11 cellular contexts compared by ENCODE assay signal in the genomic region with DNA sequence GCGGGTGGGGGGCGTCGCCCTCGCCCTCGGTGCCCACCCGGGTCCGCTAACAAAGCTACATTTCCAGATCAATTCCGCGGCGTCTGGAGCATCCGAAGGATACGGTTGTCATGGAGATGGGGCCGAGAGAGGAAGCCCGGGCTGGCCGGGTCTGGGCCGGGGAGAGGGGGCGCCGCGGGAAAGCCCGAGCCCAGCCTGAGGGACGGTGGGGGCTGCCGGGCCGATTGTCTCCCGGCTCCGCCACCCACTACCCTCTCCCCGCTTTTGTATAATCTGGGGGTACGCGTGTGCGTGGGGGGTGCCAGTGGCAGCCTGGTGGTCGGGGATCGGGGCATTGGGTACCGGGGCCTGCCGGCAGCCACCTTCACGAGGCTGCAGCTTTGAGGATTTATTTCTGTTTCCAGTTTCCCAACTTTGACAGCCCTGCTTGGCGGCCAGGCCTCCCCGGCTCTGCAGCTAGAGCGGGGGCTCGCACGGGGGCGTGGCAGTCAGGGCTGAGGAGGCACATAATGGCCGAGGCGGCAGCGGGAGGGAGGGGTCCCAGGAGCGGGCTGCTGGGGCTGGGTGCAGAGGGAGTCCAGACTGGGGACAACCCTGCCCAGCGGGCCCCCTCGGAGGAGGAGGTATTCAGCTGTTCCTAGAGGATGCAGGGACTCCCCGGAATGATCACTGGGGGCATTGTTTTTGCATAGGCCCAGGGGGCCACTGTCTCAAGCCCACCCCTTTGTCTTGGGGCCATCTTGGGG. TPM values are rescaled to one million over a fixed set of nuclear protein-coding genes. Genes with fewer than 3 reads are reported as not detected.
DNase-seq lines count a peak whose midpoint lies in the region; TF ChIP-seq lines count a peak whose summit lies in the region.
"Had no signal": no experiment of that assay in that cellular context is flagged by ENCODE, and none has a peak within 500 bp of the region (broad histone marks: within the 10 kb centered on the region; RNA-seq: fewer than 3 reads in every experiment).

No MANE protein-coding gene starts in this region.

- H3K27me3 ChIP-seq in HUES6 (ENCODE audit: control insufficient read depth, insufficient read depth, low read length) (peaks cover 99% of the 10 kb centered on the region), ectodermal cell (ENCODE audit: control insufficient read depth, insufficient read depth, low read length, poor library complexity, severe bottlenecking) (peaks cover 79% of the 10 kb centered on the region)

- TF ChIP-seq CTCF in nephron progenitor cell (IDR thresholded peaks at IDR 0.05) = no peak

- H3K36me3 ChIP-seq in HUES6 (ENCODE audit: control insufficient read depth, insufficient read depth, low read length) = no peaks in the 10 kb centered on the region
- no peaks in the 10 kb centered on the region for H3K36me3 ChIP-seq in ectodermal cell (ENCODE audit: control insufficient read depth, insufficient read depth, low read length)

- H3K27ac Mint-ChIP-seq in nephron progenitor cell = no peak overlapping the region
- H3K27ac Mint-ChIP-seq: activated T-cell treated with anti-CD3 and anti-CD28 coated beads, Interleukin-2, amount 50 U/mL, for 72 hours had no signal

- WGBS in ectodermal cell, 2 experiments = 1% methylated on average over 47 of the region's 47 CpGs

- H3K4me1 ChIP-seq in HUES6 (ENCODE audit: control insufficient read depth, insufficient read depth, low read length) = 0 out of 2 replicates have a peak, but pooled peaks cover 6% of the 10 kb centered on the region
- peaks cover 10% of the 10 kb centered on the region for H3K4me1 ChIP-seq in ectodermal cell (ENCODE audit: control insufficient read depth, insufficient read depth, low read length)

- H3K36me3 Mint-ChIP-seq in nephron progenitor cell (ENCODE audit: low read depth) = no peaks in the 10 kb centered on the region

- H3K27me3 Mint-ChIP-seq in nephron progenitor cell (ENCODE audit: low read depth, poor library complexity) = peaks cover 96% of the 10 kb centered on the region

- H3K4me3 ChIP-seq in HUES6 (ENCODE audit: low read depth, low read length) = peak overlapping the region; percentile 59
- peak overlapping the region; percentile 25 for H3K4me3 ChIP-seq in ectodermal cell (ENCODE audit: insufficient read depth, low read depth, low read length)

- DNase-seq in DMS53 (lab: John Stamatoyannopoulos, UW) = peak; percentile 53
- DNase-seq in DMS53 treated with DMSO at 0.1 percent for 48 hours (lab: John Stamatoyannopoulos, UW; ENCODE audit: unreplicated experiment) = no peak
- peak; percentile 67 for DNase-seq in nephron progenitor cell
- no peak for DNase-seq in NCI-H2107 treated with DMSO at 0.1 percent for 48 hours (lab: John Stamatoyannopoulos, UW; ENCODE audit: unreplicated experiment)
- DNase-seq in HT-29 (ENCODE audit: low spot score) = no peak
- DNase-seq in ureter (ENCODE audit: low spot score) = no peak
- DNase-seq: GDM1 had no signal

- H3K9me3 ChIP-seq in HUES6 (ENCODE audit: control insufficient read depth, insufficient read depth, low read depth, low read length) (no peaks in the 10 kb centered on the region), ectodermal cell (ENCODE audit: control insufficient read depth, low read length) (no peaks in the 10 kb centered on the region)

- H3K27ac ChIP-seq in HUES6 (ENCODE audit: low read depth, low read length) (no peak overlapping the region), ectodermal cell (ENCODE audit: insufficient read depth, low read depth, low read length, poor library complexity, severe bottlenecking) (no peak overlapping the region)

- no peaks in the 10 kb centered on the region for H3K4me1 Mint-ChIP-seq in nephron progenitor cell

- no peaks in the 10 kb centered on the region for H3K9me3 Mint-ChIP-seq in nephron progenitor cell
- H3K9me3 Mint-ChIP-seq: activated T-cell treated with anti-CD3 and anti-CD28 coated beads, Interleukin-2, amount 50 U/mL, for 72 hours had no signal

- H3K4me3 Mint-ChIP-seq in nephron progenitor cell = peak overlapping the region; percentile 49

- no peak overlapping the region for H3K9ac ChIP-seq in HUES6 (ENCODE audit: low read length)

RNA-seq across cellular contexts. Expression of gene PSD2, which starts 0.6 kb away (rescaled TPM):
- 0.65 TPM for polyA plus RNA-seq in ectodermal cell (2013, experiment 1 of 4)
- polyA plus RNA-seq in ectodermal cell (2013, experiment 2 of 4) = 0.28 TPM
- polyA plus RNA-seq in ectodermal cell (2013, experiment 3 of 4) = 0.64 TPM
- polyA plus RNA-seq in ectodermal cell (2013, experiment 4 of 4) = 0.28 TPM
- total RNA-seq in HT-29 (2014; rRNA removed; shearing (Covaris generic)) = 0.05 TPM in 1 of 2 replicates, not detected in the other
- total RNA-seq in ureter = 0.21 TPM
- total RNA-seq: activated T-cell treated with anti-CD3 and anti-CD28 coated beads, Interleukin-2, amount 50 U/mL, for 72 hours; dermis microvascular lymphatic vessel endothelial cell had no signal

Comparison
In these comparisons a context has a peak if more than half of its experiments do, and no peak if none do; other contexts are left out.
1. DNase-seq: peak in DMS53 (single experiment) and nephron progenitor cell (single experiment); none in DMS53 treated with DMSO at 0.1 percent for 48 hours (single experiment), NCI-H2107 treated with DMSO at 0.1 percent for 48 hours (single experiment), HT-29 (single experiment) and ureter (single experiment).